ENCODE assay signal across 8 cellular contexts in genomic region chr5:177303925-177304391, GRCh38. TPM values are rescaled to one million over a fixed set of nuclear protein-coding genes. Genes with fewer than 3 reads are reported as not detected.
A peak's percentile ranks its signal among the peaks of the same experiment; 100 is the strongest.
DNase-seq lines count a peak whose midpoint lies in the region; FAIRE-seq and TF ChIP-seq lines count a peak whose summit lies in the region.

No MANE protein-coding gene starts in this region.

- H3K79me2 ChIP-seq in fibroblast of lung (ENCODE audit: control insufficient read depth, insufficient read depth, low read length) (peaks cover 41% of the 10 kb centered on the region), parathyroid adenoma (peaks cover 7% of the 10 kb centered on the region)

- H3K4me1 ChIP-seq in fibroblast of lung (ENCODE audit: control insufficient read depth, extremely low read depth, insufficient read depth, low read length) (peaks cover 15% of the 10 kb centered on the region), parathyroid adenoma (peaks cover 30% of the 10 kb centered on the region)

- CTCF ChIA-PET in RWPE1 (lab: Yijun Ruan, JAX): interaction anchor here (0.9 kb wide), 1 partner anchor 191 kb away, joined by 3 read pairs; no protein-coding TSS in a partner anchor

- DNase-seq in NCI-H1092 treated with DMSO at 0.1 percent for 48 hours (lab: John Stamatoyannopoulos, UW) (peak; percentile 4), NCI-H1092 (lab: John Stamatoyannopoulos, UW) (no peak), RWPE1 (ENCODE audit: low spot score) (no peak), fibroblast of lung (ENCODE audit: low read depth in 2 of 2) (peak; percentile 9 to 22), HTR-8/SVneo (ENCODE audit: insufficient read length, low spot score) (no peak)
- no peak for DNase-seq in activated CD4-positive, CD25-positive, alpha-beta regulatory T cell (lab: John Stamatoyannopoulos, UW)
- DNase-seq in activated CD4-positive, alpha-beta T cell treated with anti-CD3 and anti-CD28 coated beads for 48 hours: no peak

- H3K4me2 ChIP-seq in fibroblast of lung (ENCODE audit: extremely low read depth, insufficient read depth, low read length): peak overlapping the region; percentile 82
- peak overlapping the region; percentile 89 for H3K4me2 ChIP-seq in parathyroid adenoma (ENCODE audit: low read length)

- H3K9ac ChIP-seq in fibroblast of lung (ENCODE audit: insufficient read depth, low read length) (peak overlapping the region; percentile 79), parathyroid adenoma (no peak overlapping the region)

- H3K9me3 ChIP-seq in fibroblast of lung (ENCODE audit: control insufficient read depth, insufficient read depth, low read depth, low read length): no peaks in the 10 kb centered on the region
- no peaks in the 10 kb centered on the region for H3K9me3 ChIP-seq in parathyroid adenoma (ENCODE audit: control insufficient read depth, low read length)

- H2AFZ ChIP-seq in fibroblast of lung (ENCODE audit: low read length) (no peak overlapping the region), parathyroid adenoma (peak overlapping the region; percentile 99)

- TF ChIP-seq CTCF in RWPE1 (conservative IDR thresholded peaks at IDR 0.05; ENCODE audit: low read depth) (no peak), fibroblast of lung (conservative IDR thresholded peaks at IDR 0.05 in 1 of 2, IDR thresholded peaks at IDR 0.05 in 1 of 2; ENCODE audit: low read depth in 1 of 2, low read length in 2 of 2) (no peak), parathyroid adenoma (IDR thresholded peaks at IDR 0.05) (no peak)

- H3K4me3 ChIP-seq in fibroblast of lung (replicated peaks in 1 of 4; ENCODE audit: control extremely low read depth in 1 of 4, insufficient read depth in 1 of 4, low read depth in 3 of 4, low read length in 4 of 4) (peak overlapping the region; percentile 56 to 95 (median 83)), parathyroid adenoma (ENCODE audit: low read depth, low read length) (peak overlapping the region; percentile 77)

- H3K27me3 ChIP-seq in fibroblast of lung (ENCODE audit: control insufficient read depth, insufficient read depth, low read length): no peaks in the 10 kb centered on the region
- H3K27me3 ChIP-seq in parathyroid adenoma (ENCODE audit: control insufficient read depth, insufficient read depth, low read length): no peaks in the 10 kb centered on the region

- H3K36me3 ChIP-seq in fibroblast of lung (ENCODE audit: control insufficient read depth, insufficient read depth, low read length): peaks cover 29% of the 10 kb centered on the region
- H3K36me3 ChIP-seq in parathyroid adenoma (ENCODE audit: control insufficient read depth, insufficient read depth, low read length): no peaks in the 10 kb centered on the region

- POLR2A ChIA-PET in RWPE1 (lab: Yijun Ruan, JAX; ENCODE audit: low non-redundant PET): interaction anchor here (0.7 kb wide), 1 partner anchor 138 kb away, joined by 3 read pairs; no protein-coding TSS in a partner anchor

- no peak for FAIRE-seq in HTR-8/SVneo (lab: Jason Lieb, UNC)

- H4K20me1 ChIP-seq in fibroblast of lung (ENCODE audit: control insufficient read depth, extremely low read depth, insufficient read depth, low read length): no peaks in the 10 kb centered on the region

- H3K27ac ChIP-seq in RWPE1 (peak overlapping the region; percentile 84), fibroblast of lung (ENCODE audit: insufficient read depth, low read length) (peak overlapping the region; percentile 84), parathyroid adenoma (peak overlapping the region; percentile 46)

RNA-seq across cellular contexts. Expression of gene PRELID1, which starts 0.4 kb away (rescaled TPM):
- total RNA-seq in fibroblast of lung: 56.8 and 64.2 TPM in 2 replicates
- 145 and 226 TPM in 2 replicates for polyA plus RNA-seq in fibroblast of lung
- 134 and 217 TPM in 2 replicates for polyA plus RNA-seq in fibroblast of lung (2012)
- polyA minus RNA-seq in fibroblast of lung (ENCODE audit: low replicate concordance): 137 and 147 TPM in 2 replicates

RNA-seq across cellular contexts. Expression of gene RAB24, which starts 0.4 kb away (rescaled TPM):
- total RNA-seq in fibroblast of lung: 22.1 and 25.9 TPM in 2 replicates
- 27.9 and 34.2 TPM in 2 replicates for polyA plus RNA-seq in fibroblast of lung
- polyA plus RNA-seq in fibroblast of lung (2012): 30.7 and 30.9 TPM in 2 replicates
- 4.0 and 13.4 TPM in 2 replicates for polyA minus RNA-seq in fibroblast of lung (ENCODE audit: low replicate concordance)

RNA-seq across cellular contexts. Expression of gene MXD3, which starts 7.7 kb away (rescaled TPM):
- total RNA-seq in fibroblast of lung: 1.0 and 6.6 TPM in 2 replicates
- 1.8 and 3.4 TPM in 2 replicates for polyA plus RNA-seq in fibroblast of lung
- polyA plus RNA-seq in fibroblast of lung (2012): 3.6 and 9.8 TPM in 2 replicates
- 1.2 and 1.5 TPM in 2 replicates for polyA minus RNA-seq in fibroblast of lung (ENCODE audit: low replicate concordance)

RNA-seq across cellular contexts. Expression of gene LMAN2, which starts 47.5 kb away (rescaled TPM):
- 294 and 396 TPM in 2 replicates for total RNA-seq in fibroblast of lung
- 145 and 221 TPM in 2 replicates for polyA plus RNA-seq in fibroblast of lung
- polyA plus RNA-seq in fibroblast of lung (2012): 183 and 234 TPM in 2 replicates
- 331 and 337 TPM in 2 replicates for polyA minus RNA-seq in fibroblast of lung (ENCODE audit: low replicate concordance)

RNA-seq across cellular contexts. Expression of gene RGS14, which starts 53.8 kb away (rescaled TPM):
- total RNA-seq in fibroblast of lung: 2.6 and 4.1 TPM in 2 replicates
- polyA plus RNA-seq in fibroblast of lung: 2.5 and 3.1 TPM in 2 replicates
- 3.1 and 4.2 TPM in 2 replicates for polyA plus RNA-seq in fibroblast of lung (2012)
- polyA minus RNA-seq in fibroblast of lung (ENCODE audit: low replicate concordance): 1.8 and 4.3 TPM in 2 replicates

Comparison
In these comparisons a context has a peak if more than half of its experiments do, and no peak if none do; other contexts are left out.
1. DNase-seq: peak in NCI-H1092 treated with DMSO at 0.1 percent for 48 hours (single experiment) and fibroblast of lung (2 of 2); none in NCI-H1092 (single experiment), RWPE1 (single experiment), HTR-8/SVneo (single experiment), activated CD4-positive, CD25-positive, alpha-beta regulatory T cell (0 of 4) and activated CD4-positive, alpha-beta T cell treated with anti-CD3 and anti-CD28 coated beads for 48 hours (single experiment).
2. Peak in every context shown above with its lines, with median percentiles within 50 percentile points of each other: H3K27ac ChIP-seq.